Comparison of ENCODE assay signal across 8 cellular contexts in genomic region chr19:58305065-58305931, GRCh38. TPM values are rescaled to one million over a fixed set of nuclear protein-coding genes. Genes with fewer than 3 reads are reported as not detected.
DNase-seq lines count a peak whose midpoint lies in the region; ATAC-seq and TF ChIP-seq lines count a peak whose summit lies in the region.

A gene with protein sequence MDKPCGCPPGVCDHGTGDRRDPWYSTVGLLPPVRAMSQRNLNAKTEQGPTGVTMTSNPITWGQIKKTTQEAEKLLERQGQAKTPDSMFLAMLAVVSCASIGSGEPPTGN (plus strand): TSS chr19:58305377. CDS start chr19:58312169, 6,792 bp downstream.

- peak; percentile 97 for DNase-seq in DMS153 (lab: John Stamatoyannopoulos, UW)
- peak; percentile 95 for DNase-seq in Jurkat, Clone E6-1 (ENCODE audit: low read depth, low spot score)
- peak; percentile 87 to 91 for DNase-seq in PC-9
- DNase-seq in activated T-cell treated with anti-CD3 and anti-CD28 coated beads, Interleukin-2, amount 50 U/mL, for 1 hour: peak; percentile 87
- peak; percentile 98 to 99 for DNase-seq in erythroblast (lab: John Stamatoyannopoulos, UW)
- DNase-seq in stimulated activated CD8-positive, alpha-beta memory T cell treated with anti-CD3 and anti-CD28 coated beads, Interleukin-7, amount 100 ng/mL, for 24 hours (ENCODE audit: low read depth): peak; percentile 84

- peak within 1 kb of the TSS; percentile 93 for H3K4me3 ChIP-seq in Jurkat, Clone E6-1 (ENCODE audit: low read length)
- H3K4me3 ChIP-seq in PC-9: peak within 1 kb of the TSS; percentile 94
- H3K4me3 ChIP-seq in muscle layer of colon (ENCODE audit: low read depth in 1 of 2, low read length in 2 of 2): peak within 1 kb of the TSS; percentile 89 to 95

- H3K9me2 ChIP-seq in PC-9 (ENCODE audit: insufficient read depth): no peaks in the 10 kb centered on the region

- H3K79me2 ChIP-seq in PC-9 (ENCODE audit: low read depth): peaks cover 18% of the 10 kb centered on the region

- no TSS peak for BruUV-seq in PC-9 (replicated peaks; lab: Mats Ljungman, UMichigan)

- peaks cover 6% of the 10 kb centered on the region for H3K4me1 ChIP-seq in PC-9 (replicated peaks; ENCODE audit: insufficient read depth)
- peaks cover 14% of the 10 kb centered on the region for H3K4me1 ChIP-seq in muscle layer of colon (ENCODE audit: insufficient read depth, low read length)

- no peaks in the 10 kb centered on the region; the same call in 1 of the 2 replicates for H3F3A ChIP-seq in PC-9 (ENCODE audit: insufficient read depth, low read depth)

- peak within 1 kb of the TSS; percentile 68 for H3K9ac ChIP-seq in muscle layer of colon (ENCODE audit: low read length)

- no peak for TF ChIP-seq CTCF in PC-9 (conservative IDR thresholded peaks at IDR 0.05)

- H3K36me3 ChIP-seq in PC-9 (ENCODE audit: low read depth): no peaks in the 10 kb centered on the region
- peaks cover 22% of the 10 kb centered on the region for H3K36me3 ChIP-seq in muscle layer of colon (ENCODE audit: insufficient read depth, low read length)

- H3K9me3 ChIP-seq in PC-9 (ENCODE audit: insufficient read depth, low read depth) (no peaks in the 10 kb centered on the region), muscle layer of colon (ENCODE audit: low read length) (no peaks in the 10 kb centered on the region)

- CTCF ChIA-PET in PC-9 (lab: Charles Lee): no interaction called here

- peak; percentile 97 for ATAC-seq in GM21619 (IDR thresholded peaks at IDR 0.05; ENCODE audit: unreplicated experiment)

- POLR2A ChIA-PET in PC-9 (lab: Charles Lee; ENCODE audit: unreplicated experiment): interaction anchor here (0.5 to 1.0 kb wide), 5 partner anchors 22 to 559 kb away, joined by 3 to 20 read pairs (median 4); partner anchors contain the start of genes ZNF776 and ZSCAN22

- H3K27ac ChIP-seq in PC-9: no peak within 1 kb of the TSS
- peak within 1 kb of the TSS; percentile 72 for H3K27ac ChIP-seq in muscle layer of colon (ENCODE audit: low read depth, low read length)

- H2AFZ ChIP-seq in PC-9: peak within 1 kb of the TSS; percentile 94

- intact Hi-C loops in PC-9 (cut with micrococcal nuclease; ENCODE audit: unreplicated experiment): loop anchor here (1.0 to 2.0 kb wide), 3 partner anchors 22 to 746 kb away; partner anchors contain the start of genes ZNF550, ZNF8 and ZSCAN22

- peak within 1 kb of the TSS; percentile 97 for H3K4me2 ChIP-seq in PC-9

- H3K27me3 ChIP-seq in PC-9 (ENCODE audit: insufficient read depth, low read depth) (no peaks in the 10 kb centered on the region), muscle layer of colon (ENCODE audit: control insufficient read depth in 1 of 2, insufficient read depth in 2 of 2, low read length in 2 of 2) (no peaks in the 10 kb centered on the region)

- no peaks in the 10 kb centered on the region for H4K20me1 ChIP-seq in PC-9 (ENCODE audit: insufficient read depth)

- peak; percentile 96 for TF ChIP-seq POLR2A in erythroblast (IDR thresholded peaks at IDR 0.05; ENCODE audit: low read length)

RNA-seq across cellular contexts. Expression of the gene that starts here (rescaled TPM):
- 78.5 TPM for polyA plus RNA-seq in Jurkat, Clone E6-1 (2012; ENCODE audit: insufficient read depth, insufficient read length)
- total RNA-seq in PC-9 (2021): 19.4 and 21.3 TPM in 2 replicates
